ENCODE assay signal across 1 cellular context in genomic region chr11:120515186-120515723, GRCh38.
TF ChIP-seq lines count a peak whose summit lies in the region.

No MANE protein-coding gene starts in this region.

TF ChIP-seq in H1, 55 proteins besides CTCF, POLR2A, EP300 and RAD21:
- TF ChIP-seq KDM1A (IDR thresholded peaks at IDR 0.05; ENCODE audit: borderline replicate concordance, low read length) = 0 out of 2 replicates have a peak, but pooled peaks have one; percentile 31
- no peak for TF ChIP-seq TCF12 (IDR thresholded peaks at IDR 0.05; ENCODE audit: low read depth, low read length)
- no peak for TF ChIP-seq KDM4A (IDR thresholded peaks at IDR 0.05; ENCODE audit: low read depth, low read length, severe bottlenecking)
